Comparison of ENCODE assay signal across 10 cellular contexts in the genomic region with DNA sequence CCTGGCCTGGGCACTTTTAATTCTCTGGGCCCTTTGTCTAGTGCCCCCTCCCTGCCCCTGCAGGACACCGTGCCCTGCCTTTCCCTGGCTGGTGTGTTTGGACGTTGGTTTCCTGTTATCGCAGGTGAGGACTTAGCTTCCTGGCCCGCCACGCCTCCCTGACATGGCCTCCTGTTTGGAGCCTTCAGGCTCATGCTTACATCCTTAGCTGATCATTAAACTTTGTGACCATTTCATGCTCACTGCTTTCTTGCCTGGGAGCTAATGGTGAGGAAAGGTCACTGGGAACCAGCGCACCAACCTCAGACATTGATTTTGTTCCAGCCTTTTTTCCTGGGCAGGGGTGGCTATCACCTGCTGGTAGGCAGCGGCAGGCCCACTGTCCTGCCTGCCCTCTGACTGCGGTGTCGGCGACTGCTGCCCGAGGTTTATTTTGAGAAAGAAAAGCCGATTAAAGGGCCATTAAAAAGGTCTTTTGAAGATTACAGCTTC. TPM values are rescaled to one million over a fixed set of nuclear protein-coding genes. Genes with fewer than 3 reads are reported as not detected.
DNase-seq lines count a peak whose midpoint lies in the region; ATAC-seq and TF ChIP-seq lines count a peak whose summit lies in the region.
"Had no signal": no experiment of that assay in that cellular context is flagged by ENCODE, and none has a peak within 500 bp of the region (broad histone marks: within the 10 kb centered on the region; RNA-seq: fewer than 3 reads in every experiment).

No MANE protein-coding gene starts in this region.

- ATAC-seq in stimulated activated naive B cell treated with anti-CD40 and anti-IgM and Interleukin-4, amounts not matched to agents 10 μg/mL and 1 μg/mL and 100 μg/mL, for 72 hours (replicated peaks), result no peak
- ATAC-seq in HG02970 (IDR thresholded peaks at IDR 0.05; ENCODE audit: low FRiP score, unreplicated experiment), result no peak

- no peak overlapping the region for H3K4me3 ChIP-seq in colonic mucosa

- intact Hi-C loops in activated CD4-positive, alpha-beta T cell treated with anti-CD3 and anti-CD28 coated beads, Interleukin-2, amount 10 ng/mL, durations not matched to agents 24 days and 14 days (cut with micrococcal nuclease), result no loop called here
- intact Hi-C loops in colonic mucosa (cut with DNase I), result no loop called here
- intact Hi-C loops in CD14-positive monocyte (cut with micrococcal nuclease), result no loop called here

- H3K4me1 ChIP-seq in colonic mucosa, result peaks cover 31% of the 10 kb centered on the region

- H3K27me3 ChIP-seq in colonic mucosa, result no peaks in the 10 kb centered on the region

- peaks cover 22% of the 10 kb centered on the region for H3K36me3 Mint-ChIP-seq in activated CD4-positive, alpha-beta T cell treated with anti-CD3 and anti-CD28 coated beads, Interleukin-2, amount 10 ng/mL, durations not matched to agents 24 days and 14 days (ENCODE audit: low read depth)
- peaks cover 17 to 34% of the 10 kb centered on the region in 2 donors for H3K36me3 Mint-ChIP-seq in stimulated activated naive B cell treated with anti-CD40 and anti-IgM and Interleukin-4, amounts not matched to agents 10 μg/mL and 1 μg/mL and 100 μg/mL, for 72 hours
- peaks cover 22 to 23% of the 10 kb centered on the region in 2 donors for H3K36me3 Mint-ChIP-seq in CD14-positive monocyte

- peak overlapping the region; percentile 86 for H3K27ac ChIP-seq in colonic mucosa

- H3K4me3 Mint-ChIP-seq in activated CD4-positive, alpha-beta T cell treated with anti-CD3 and anti-CD28 coated beads, Interleukin-2, amount 10 ng/mL, durations not matched to agents 24 days and 14 days, result peak overlapping the region; percentile 67
- peak overlapping the region; percentile 43 to 64 for H3K4me3 Mint-ChIP-seq in stimulated activated naive B cell treated with anti-CD40 and anti-IgM and Interleukin-4, amounts not matched to agents 10 μg/mL and 1 μg/mL and 100 μg/mL, for 72 hours
- peak overlapping the region in 1 of 2 donors; percentile 4 for H3K4me3 Mint-ChIP-seq in CD14-positive monocyte

- no peaks in the 10 kb centered on the region for H3K9me3 ChIP-seq in colonic mucosa

- peaks cover 33% of the 10 kb centered on the region for H3K4me1 Mint-ChIP-seq in activated CD4-positive, alpha-beta T cell treated with anti-CD3 and anti-CD28 coated beads, Interleukin-2, amount 10 ng/mL, durations not matched to agents 24 days and 14 days
- peaks cover 49 to 70% of the 10 kb centered on the region in 2 donors for H3K4me1 Mint-ChIP-seq in stimulated activated naive B cell treated with anti-CD40 and anti-IgM and Interleukin-4, amounts not matched to agents 10 μg/mL and 1 μg/mL and 100 μg/mL, for 72 hours
- peaks cover 41% of the 10 kb centered on the region for H3K4me1 Mint-ChIP-seq in CD14-positive monocyte

- no peak for TF ChIP-seq CTCF in colonic mucosa (IDR thresholded peaks at IDR 0.05)
- no peak for TF ChIP-seq CTCF in CD14-positive monocyte (IDR thresholded peaks at IDR 0.05)

- no peak for DNase-seq in activated CD4-positive, alpha-beta T cell treated with anti-CD3 and anti-CD28 coated beads, Interleukin-2, amount 10 ng/mL, durations not matched to agents 24 days and 14 days
- no peak for DNase-seq in activated CD4-positive, alpha-beta T cell treated with anti-CD3 and anti-CD28 coated beads for 48 hours
- DNase-seq in colonic mucosa (peak; percentile 84), CD14-positive monocyte (ENCODE audit: low spot score) (no peak)
- no peak for DNase-seq in stimulated activated naive B cell treated with anti-CD40 and anti-IgM and Interleukin-4, amounts not matched to agents 10 μg/mL and 1 μg/mL and 100 μg/mL, for 72 hours
- DNase-seq: aorta, NCI-H2081 had no signal

- H3K36me3 ChIP-seq in colonic mucosa, result no peaks in the 10 kb centered on the region

- H3K9me3 Mint-ChIP-seq in activated CD4-positive, alpha-beta T cell treated with anti-CD3 and anti-CD28 coated beads, Interleukin-2, amount 10 ng/mL, durations not matched to agents 24 days and 14 days, result no peaks in the 10 kb centered on the region
- H3K9me3 Mint-ChIP-seq in stimulated activated naive B cell treated with anti-CD40 and anti-IgM and Interleukin-4, amounts not matched to agents 10 μg/mL and 1 μg/mL and 100 μg/mL, for 72 hours, result no peaks in the 10 kb centered on the region
- no peaks in the 10 kb centered on the region for H3K9me3 Mint-ChIP-seq in CD14-positive monocyte

- H3K9ac ChIP-seq in colonic mucosa (ENCODE audit: low read depth in 2 of 2, low read length in 2 of 2), result peak overlapping the region; percentile 56 to 62

- H3K27ac Mint-ChIP-seq in activated CD4-positive, alpha-beta T cell treated with anti-CD3 and anti-CD28 coated beads, Interleukin-2, amount 10 ng/mL, durations not matched to agents 24 days and 14 days, result peak overlapping the region; percentile 56
- peak overlapping the region; percentile 88 for H3K27ac Mint-ChIP-seq in stimulated activated naive B cell treated with anti-CD40 and anti-IgM and Interleukin-4, amounts not matched to agents 10 μg/mL and 1 μg/mL and 100 μg/mL, for 72 hours
- peak overlapping the region in 2 of 7 donors; percentile 42 to 70 for H3K27ac Mint-ChIP-seq in CD14-positive monocyte

- no peaks in the 10 kb centered on the region for H3K27me3 Mint-ChIP-seq in activated CD4-positive, alpha-beta T cell treated with anti-CD3 and anti-CD28 coated beads, Interleukin-2, amount 10 ng/mL, durations not matched to agents 24 days and 14 days
- no peaks in the 10 kb centered on the region for H3K27me3 Mint-ChIP-seq in stimulated activated naive B cell treated with anti-CD40 and anti-IgM and Interleukin-4, amounts not matched to agents 10 μg/mL and 1 μg/mL and 100 μg/mL, for 72 hours
- peaks cover 0 to 5% (median 2%) of the 10 kb centered on the region in 3 donors for H3K27me3 Mint-ChIP-seq in CD14-positive monocyte (ENCODE audit: low read depth in 3 of 3)

RNA-seq across cellular contexts. Expression of gene PFKL, which starts 3.7 kb away (rescaled TPM):
- 157 and 162 TPM in 2 replicates for total RNA-seq in activated CD4-positive, alpha-beta T cell treated with anti-CD3 and anti-CD28 coated beads, Interleukin-2, amount 10 ng/mL, durations not matched to agents 24 days and 14 days
- 100 to 1,000 TPM; 300 to 332 TPM for total RNA-seq in colonic mucosa
- 100 to 1,000 TPM; 105 to 113 TPM for polyA plus RNA-seq in CD14-positive monocyte

RNA-seq across cellular contexts. Expression of gene AIRE, which starts 17.9 kb away (rescaled TPM):
- 0.05 TPM in 1 of 2 replicates, not detected in the other for total RNA-seq in activated CD4-positive, alpha-beta T cell treated with anti-CD3 and anti-CD28 coated beads, Interleukin-2, amount 10 ng/mL, durations not matched to agents 24 days and 14 days
- total RNA-seq in colonic mucosa, result under 1 TPM in 1 of 2 donors, not detected in 1; 0.11 TPM
- not detected for polyA plus RNA-seq in CD14-positive monocyte
- total RNA-seq: fibroblast of villous mesenchyme had no signal
- polyA plus RNA-seq: aorta had no signal

RNA-seq across cellular contexts. Expression of gene CFAP410, which starts 35.7 kb away (rescaled TPM):
- total RNA-seq in activated CD4-positive, alpha-beta T cell treated with anti-CD3 and anti-CD28 coated beads, Interleukin-2, amount 10 ng/mL, durations not matched to agents 24 days and 14 days, result 15.1 and 18.5 TPM in 2 replicates
- 10 to 100 TPM; 19.8 to 21.4 TPM for total RNA-seq in colonic mucosa
- 10 to 100 TPM; 14.8 to 17.3 TPM for polyA plus RNA-seq in CD14-positive monocyte

RNA-seq across cellular contexts. Expression of gene DNMT3L, which starts 41.8 kb away (rescaled TPM):
- not detected in 2 replicates for total RNA-seq in activated CD4-positive, alpha-beta T cell treated with anti-CD3 and anti-CD28 coated beads, Interleukin-2, amount 10 ng/mL, durations not matched to agents 24 days and 14 days
- not detected for total RNA-seq in colonic mucosa
- polyA plus RNA-seq in CD14-positive monocyte, result not detected
- total RNA-seq: aorta; fibroblast of villous mesenchyme; T-helper 1 cell treated with Interleukin-12 subunit alpha and Interleukin-12 subunit beta and Interleukin-4 antibody, amounts not matched to agents 30 ng/mL and 1 ng/mL, for 36 hours had no signal
- polyA plus RNA-seq: aorta had no signal

RNA-seq across cellular contexts. Expression of gene TRPM2, which starts 49.9 kb away (rescaled TPM):
- 9.1 and 9.8 TPM in 2 replicates for total RNA-seq in activated CD4-positive, alpha-beta T cell treated with anti-CD3 and anti-CD28 coated beads, Interleukin-2, amount 10 ng/mL, durations not matched to agents 24 days and 14 days
- 1 to 10 TPM; 2.6 to 4.2 TPM for total RNA-seq in colonic mucosa
- 10 to 100 TPM in 1 of 2 donors, 1 to 10 TPM in 1; 7.6 to 12.2 TPM for polyA plus RNA-seq in CD14-positive monocyte
